19 cellular contexts compared by ENCODE assay signal in the genomic region with DNA sequence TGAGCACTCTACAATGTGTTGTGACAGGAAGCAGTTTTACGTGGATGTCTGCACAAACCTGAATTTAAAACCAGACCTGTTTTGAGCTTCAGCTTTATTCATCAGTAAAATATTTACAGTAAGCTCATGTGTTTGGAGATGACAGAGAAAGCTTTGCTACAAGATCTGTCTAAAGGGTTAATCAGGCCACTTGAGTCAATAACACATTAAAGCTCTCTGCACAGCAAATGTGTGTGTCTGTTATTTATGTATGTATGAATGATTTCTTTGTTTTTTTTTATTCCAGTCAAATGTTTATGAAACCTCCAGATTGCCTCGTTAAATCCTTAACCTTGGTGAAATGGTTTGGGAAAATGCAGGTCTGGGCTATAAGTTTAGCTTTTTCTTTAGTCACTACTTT.
"Had no signal": no experiment of that assay in that cellular context is flagged by ENCODE, and none has a peak within 500 bp of the region (broad histone marks: within the 10 kb centered on the region; RNA-seq: fewer than 3 reads in every experiment).

No MANE protein-coding gene starts in this region.

- H3K36me3 ChIP-seq: neural progenitor cell, ovary, uterus had no signal

- H3K27me3 ChIP-seq: esophagus squamous epithelium, neural progenitor cell, ovary, tibial artery, upper lobe of left lung, uterus had no signal

- H3K4me1 ChIP-seq: esophagus squamous epithelium, left ventricle myocardium inferior, lower lobe of right lung, neural progenitor cell, tibial artery, upper lobe of left lung, uterus had no signal

- DNase-seq: dermis blood vessel endothelial cell; esophagus squamous epithelium; foreskin fibroblast; immature natural killer cell; left cardiac atrium; left ventricle myocardium inferior; lower lobe of right lung; nucleus accumbens; ovary; right cardiac atrium; stimulated activated CD4-positive, alpha-beta T cell treated with anti-CD3 and anti-CD28 coated beads, Interleukin-4, amount 100 ng/mL, for 1 hour; stimulated activated CD8-positive, alpha-beta memory T cell treated with anti-CD3 and anti-CD28 coated beads, Interleukin-4, amount 100 ng/mL, for 48 hours; tibial artery; upper lobe of left lung; uterus had no signal

- H2AFZ ChIP-seq: neural progenitor cell had no signal

- FAIRE-seq: keratinocyte had no signal

- ATAC-seq: left cardiac atrium; lower lobe of right lung; natural killer cell treated with Interleukin-12 subunit alpha and Interleukin-12 subunit beta and Interleukin-15 and Interleukin-18, amount 100 ng/mL, for 72 hours; right cardiac atrium; stimulated activated effector memory CD8-positive, alpha-beta T cell treated with anti-CD3 and anti-CD28 coated beads, Interleukin-12 subunit alpha, Interleukin-12 subunit beta, amount 100 ng/mL, for 72 hours had no signal

- H3K4me2 ChIP-seq: neural progenitor cell had no signal

- H3K4me3 ChIP-seq: esophagus squamous epithelium, left ventricle myocardium inferior, lower lobe of right lung, neural progenitor cell, ovary, tibial artery, upper lobe of left lung, uterus had no signal

- H3K9ac ChIP-seq: neural progenitor cell had no signal

- H3K27ac ChIP-seq: esophagus squamous epithelium, left ventricle myocardium inferior, lower lobe of right lung, neural progenitor cell, ovary, tibial artery, upper lobe of left lung, uterus had no signal

- H3K9me3 ChIP-seq: esophagus squamous epithelium, left ventricle myocardium inferior, lower lobe of right lung, ovary, tibial artery, upper lobe of left lung, uterus had no signal
